Comparison of ENCODE assay signal across 7 cellular contexts in the genomic region with DNA sequence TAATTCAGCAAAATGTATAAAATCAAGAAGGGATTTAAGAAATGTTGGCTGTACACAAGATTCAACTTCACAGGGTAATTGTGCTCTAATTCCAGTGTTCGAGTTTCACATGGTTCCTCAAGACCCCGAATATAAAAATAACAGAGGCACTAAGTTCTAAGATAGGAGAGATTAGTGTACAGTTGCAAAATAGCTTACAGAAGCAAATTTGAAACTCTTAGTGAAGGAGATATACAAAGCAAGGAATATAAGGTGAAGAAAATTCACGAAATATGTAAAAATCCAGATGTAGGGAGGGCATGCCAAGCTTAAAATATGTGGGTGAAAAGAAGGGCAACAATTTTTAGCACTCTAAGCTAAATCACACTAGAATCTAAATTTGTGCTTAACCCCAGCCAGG.
"Had no signal": no experiment of that assay in that cellular context is flagged by ENCODE, and none has a peak within 500 bp of the region (broad histone marks: within the 10 kb centered on the region; RNA-seq: fewer than 3 reads in every experiment).

No MANE protein-coding gene starts in this region.

- FAIRE-seq: H1, H54 had no signal

- ATAC-seq: GM23338 had no signal

- H3K27ac ChIP-seq: HL-60 had no signal

- H3K4me3 ChIP-seq: GM23338 had no signal

- H2AFZ ChIP-seq: GM23338 had no signal

- H3K4me2 ChIP-seq: GM23338 had no signal

- DNase-seq: H9, HCEC 1CT, KG1 had no signal
